ENCODE assay signal across 11 cellular contexts in the genomic region with DNA sequence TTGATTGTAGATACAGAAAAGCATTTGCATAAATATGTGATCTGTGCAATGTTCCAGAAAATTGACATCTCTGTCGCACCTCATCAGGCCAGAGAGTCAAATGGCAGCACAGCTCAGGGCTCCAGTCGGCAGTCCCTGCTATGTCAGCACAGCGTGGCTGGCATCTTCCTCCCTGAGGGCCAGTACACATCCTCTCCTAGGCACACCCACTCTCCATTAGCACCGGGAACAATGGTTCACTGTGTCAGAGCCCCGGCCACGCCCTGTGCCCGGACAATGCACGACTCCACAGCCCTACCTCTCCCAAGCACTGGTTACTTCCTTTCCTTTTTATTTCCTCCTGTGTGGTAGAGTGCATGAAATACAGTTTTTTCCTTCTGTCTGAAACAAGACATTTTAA.
DNase-seq lines count a peak whose midpoint lies in the region; ATAC-seq and TF ChIP-seq lines count a peak whose summit lies in the region.
"Had no signal": no experiment of that assay in that cellular context is flagged by ENCODE, and none has a peak within 500 bp of the region (broad histone marks: within the 10 kb centered on the region; RNA-seq: fewer than 3 reads in every experiment).

No MANE protein-coding gene starts in this region.

- H3K4me1 Mint-ChIP-seq in activated T-helper 2 cell treated with anti-CD3 and anti-CD28 coated beads, Interferon-gamma antibody, Interleukin-2, Interleukin-4, amounts not matched to agents 10 μg/mL and 5 μg/mL and 100 μg/mL, durations not matched to agents 14 hours and 24 hours and 36 hours (ENCODE audit: low read depth), result no peaks in the 10 kb centered on the region

- no peak overlapping the region for H3K27ac Mint-ChIP-seq in activated T-helper 2 cell treated with anti-CD3 and anti-CD28 coated beads, Interferon-gamma antibody, Interleukin-2, Interleukin-4, amounts not matched to agents 10 μg/mL and 5 μg/mL and 100 μg/mL, durations not matched to agents 14 hours and 24 hours and 36 hours

- peak overlapping the region; percentile 76 for H3K27ac ChIP-seq in epithelial cell of prostate
- H3K27ac ChIP-seq: KMS-11, SK-N-MC had no signal

- DNase-seq in DMS53 (lab: John Stamatoyannopoulos, UW) (peak; percentile 87), NCI-H2196 treated with DMSO at 0.1 percent for 48 hours (lab: John Stamatoyannopoulos, UW; ENCODE audit: unreplicated experiment) (peak; percentile 27), epithelial cell of prostate (ENCODE audit: low read depth, low spot score) (peak; percentile 82), omental fat pad (ENCODE audit: low spot score) (no peak), HuH-7.5 (ENCODE audit: low spot score) (no peak)
- no peak for DNase-seq in activated T-helper 2 cell treated with anti-CD3 and anti-CD28 coated beads, Interferon-gamma antibody, Interleukin-2, Interleukin-4, amounts not matched to agents 10 μg/mL and 5 μg/mL and 100 μg/mL, durations not matched to agents 14 hours and 24 hours and 36 hours (ENCODE audit: low spot score)
- DNase-seq in effector CD8-positive, alpha-beta T cell (lab: John Stamatoyannopoulos, UW), result no peak
- DNase-seq: activated CD8-positive, alpha-beta memory T cell treated with anti-CD3 and anti-CD28 coated beads for 24 hours had no signal

- H3K4me3 Mint-ChIP-seq in activated T-helper 2 cell treated with anti-CD3 and anti-CD28 coated beads, Interferon-gamma antibody, Interleukin-2, Interleukin-4, amounts not matched to agents 10 μg/mL and 5 μg/mL and 100 μg/mL, durations not matched to agents 14 hours and 24 hours and 36 hours (ENCODE audit: low read depth), result no peak overlapping the region

- ATAC-seq in omental fat pad (ENCODE audit: low FRiP score), result peak; percentile 37
- ATAC-seq in HG03571 (IDR thresholded peaks at IDR 0.05; ENCODE audit: unreplicated experiment), result no peak

- H3K9me3 Mint-ChIP-seq in activated T-helper 2 cell treated with anti-CD3 and anti-CD28 coated beads, Interferon-gamma antibody, Interleukin-2, Interleukin-4, amounts not matched to agents 10 μg/mL and 5 μg/mL and 100 μg/mL, durations not matched to agents 14 hours and 24 hours and 36 hours, result no peaks in the 10 kb centered on the region

- no peaks in the 10 kb centered on the region for H3K36me3 Mint-ChIP-seq in activated T-helper 2 cell treated with anti-CD3 and anti-CD28 coated beads, Interferon-gamma antibody, Interleukin-2, Interleukin-4, amounts not matched to agents 10 μg/mL and 5 μg/mL and 100 μg/mL, durations not matched to agents 14 hours and 24 hours and 36 hours (ENCODE audit: low read depth)

- TF ChIP-seq CTCF in omental fat pad (IDR thresholded peaks at IDR 0.05), result no peak

- intact Hi-C loops in activated T-helper 2 cell treated with anti-CD3 and anti-CD28 coated beads, Interferon-gamma antibody, Interleukin-2, Interleukin-4, amounts not matched to agents 10 μg/mL and 5 μg/mL and 100 μg/mL, durations not matched to agents 14 hours and 24 hours and 36 hours (cut with micrococcal nuclease), result no loop called here

- H3K27me3 Mint-ChIP-seq in activated T-helper 2 cell treated with anti-CD3 and anti-CD28 coated beads, Interferon-gamma antibody, Interleukin-2, Interleukin-4, amounts not matched to agents 10 μg/mL and 5 μg/mL and 100 μg/mL, durations not matched to agents 14 hours and 24 hours and 36 hours (ENCODE audit: low read depth), result no peaks in the 10 kb centered on the region

Comparison
In these comparisons a context has a peak if more than half of its experiments do, and no peak if none do; other contexts are left out.
1. DNase-seq: peak in DMS53 (single experiment), NCI-H2196 treated with DMSO at 0.1 percent for 48 hours (single experiment) and epithelial cell of prostate (single experiment); none in omental fat pad (single experiment), HuH-7.5 (single experiment), activated T-helper 2 cell treated with anti-CD3 and anti-CD28 coated beads, Interferon-gamma antibody, Interleukin-2, Interleukin-4, amounts not matched to agents 10 μg/mL and 5 μg/mL and 100 μg/mL, durations not matched to agents 14 hours and 24 hours and 36 hours (single experiment) and effector CD8-positive, alpha-beta T cell (single experiment).